Comparison of ENCODE assay signal across 9 cellular contexts in the genomic region with DNA sequence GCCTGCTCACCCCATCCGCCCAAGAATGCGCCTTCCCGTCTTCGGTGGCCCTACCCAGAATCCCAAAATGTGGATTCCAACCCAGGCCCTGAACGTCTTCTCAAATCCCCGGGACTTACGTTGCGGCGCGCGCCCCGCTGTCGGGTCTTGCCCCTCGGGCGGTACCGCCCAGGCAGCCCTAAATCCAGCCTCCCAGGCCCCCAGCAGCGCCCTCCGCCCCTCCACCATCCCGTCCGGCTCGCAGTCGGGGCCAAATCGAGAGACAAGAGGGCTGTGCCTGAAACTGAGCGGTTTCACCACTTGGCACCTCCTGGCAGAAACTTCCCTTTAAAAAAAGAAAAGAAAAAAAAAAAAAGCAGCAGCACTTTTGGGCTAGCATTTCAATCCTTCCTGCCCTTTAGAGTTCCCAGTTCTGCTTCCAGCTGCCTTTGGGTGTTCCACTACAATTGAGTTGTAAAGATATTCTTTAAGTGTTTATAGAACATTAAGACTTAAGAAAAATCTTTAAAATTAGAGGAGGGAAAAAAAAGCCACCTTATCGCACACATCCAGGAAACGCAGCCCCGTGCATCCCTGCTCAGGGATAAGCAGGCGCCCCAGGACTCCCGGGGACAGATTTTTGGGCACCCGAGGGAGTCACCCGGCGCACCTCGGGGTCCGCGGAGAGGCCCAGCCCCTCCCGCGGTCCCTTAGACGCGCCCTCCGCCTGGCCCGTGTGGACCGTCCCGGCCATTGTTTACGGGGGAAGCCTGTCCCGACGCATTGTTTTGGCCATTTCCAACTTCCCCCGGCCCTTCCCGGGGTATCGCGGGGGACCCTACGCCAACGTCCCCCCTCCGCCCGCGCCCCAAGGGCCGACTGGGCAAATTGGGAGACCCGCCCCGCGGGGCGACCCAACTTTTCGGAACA. TPM values are rescaled to one million over a fixed set of nuclear protein-coding genes. Genes with fewer than 3 reads are reported as not detected.
DNase-seq lines count a peak whose midpoint lies in the region; FAIRE-seq and TF ChIP-seq lines count a peak whose summit lies in the region.
"Had no signal": no experiment of that assay in that cellular context is flagged by ENCODE, and none has a peak within 500 bp of the region (broad histone marks: within the 10 kb centered on the region; RNA-seq: fewer than 3 reads in every experiment).

No MANE protein-coding gene starts in this region.

- peaks cover 38% of the 10 kb centered on the region for H3K4me1 Mint-ChIP-seq in activated naive CD4-positive, alpha-beta T cell treated with anti-CD3 and anti-CD28 coated beads for 36 hours (ENCODE audit: low read depth)
- H3K4me1 Mint-ChIP-seq in stimulated activated naive CD8-positive, alpha-beta T cell treated with anti-CD3 and anti-CD28 coated beads, Interleukin-15, Interleukin-2, amounts not matched to agents 100 ng/mL and 50 ng/mL, for 24 hours (ENCODE audit: low read depth): peaks cover 50% of the 10 kb centered on the region

- dilution Hi-C loops in mammary epithelial cell (cut with HindIII; ENCODE audit: low sequenced_read_pairs): no loop called here

- H3K79me2 ChIP-seq in OCI-LY1 (ENCODE audit: insufficient read depth, low read length) (no peaks in the 10 kb centered on the region), mammary epithelial cell (ENCODE audit: insufficient read depth, low read length) (peaks cover 50% of the 10 kb centered on the region)

- H3K9me2 ChIP-seq in OCI-LY1 (ENCODE audit: low read depth, low read length): no peaks in the 10 kb centered on the region

- no peaks in the 10 kb centered on the region; the same call in 1 of the 2 replicates for H3F3A ChIP-seq in OCI-LY1 (ENCODE audit: insufficient read depth, low read length)

- H3K27me3 ChIP-seq in OCI-LY1 (ENCODE audit: insufficient read depth, low read length) (no peaks in the 10 kb centered on the region), mammary epithelial cell (ENCODE audit: insufficient read depth, low read length) (no peaks in the 10 kb centered on the region)

- H3K9ac ChIP-seq in OCI-LY1 (ENCODE audit: low read length) (peak overlapping the region; percentile 73), mammary epithelial cell (ENCODE audit: insufficient read depth, low read length) (peak overlapping the region; percentile 90), kidney (ENCODE audit: low read length in 2 of 2) (peak overlapping the region; percentile 55 to 58)

- BruUV-seq in mammary epithelial cell (replicated peaks; lab: Mats Ljungman, UMichigan): TSS peak; percentile 73

- no peaks in the 10 kb centered on the region for H3K36me3 Mint-ChIP-seq in activated naive CD4-positive, alpha-beta T cell treated with anti-CD3 and anti-CD28 coated beads for 36 hours (ENCODE audit: low read depth)
- H3K36me3 Mint-ChIP-seq in stimulated activated naive CD8-positive, alpha-beta T cell treated with anti-CD3 and anti-CD28 coated beads, Interleukin-15, Interleukin-2, amounts not matched to agents 100 ng/mL and 50 ng/mL, for 24 hours (ENCODE audit: low read depth): no peaks in the 10 kb centered on the region

- no peaks in the 10 kb centered on the region for H3K9me3 Mint-ChIP-seq in activated naive CD4-positive, alpha-beta T cell treated with anti-CD3 and anti-CD28 coated beads for 36 hours
- no peaks in the 10 kb centered on the region for H3K9me3 Mint-ChIP-seq in stimulated activated naive CD8-positive, alpha-beta T cell treated with anti-CD3 and anti-CD28 coated beads, Interleukin-15, Interleukin-2, amounts not matched to agents 100 ng/mL and 50 ng/mL, for 24 hours

- intact Hi-C loops in activated naive CD4-positive, alpha-beta T cell treated with anti-CD3 and anti-CD28 coated beads for 36 hours (cut with micrococcal nuclease): loop anchor here (1.0 to 10.0 kb wide), 6 partner anchors 81 to 307 kb away; a partner anchor contains a TSS
- intact Hi-C loops in mammary epithelial cell (cut with micrococcal nuclease): loop anchor here (5.0 kb wide), 1 partner anchor 100 kb away; no protein-coding TSS in a partner anchor
- intact Hi-C loops in kidney (cut with DNase I): no loop called here

- H3K4me3 Mint-ChIP-seq in activated naive CD4-positive, alpha-beta T cell treated with anti-CD3 and anti-CD28 coated beads for 36 hours: peak overlapping the region; percentile 74
- peak overlapping the region; percentile 66 for H3K4me3 Mint-ChIP-seq in stimulated activated naive CD8-positive, alpha-beta T cell treated with anti-CD3 and anti-CD28 coated beads, Interleukin-15, Interleukin-2, amounts not matched to agents 100 ng/mL and 50 ng/mL, for 24 hours

- H3K27ac ChIP-seq in OCI-LY1 (ENCODE audit: low read depth, low read length, poor library complexity, severe bottlenecking): peak overlapping the region; percentile 88
- H3K27ac ChIP-seq in mammary epithelial cell (ENCODE audit: insufficient read depth, low read depth, low read length): peak overlapping the region; percentile 83
- H3K27ac ChIP-seq in kidney (ENCODE audit: low read depth in 2 of 2, low read length in 2 of 2): peak overlapping the region; percentile 55 to 63

- FAIRE-seq in kidney (lab: Jason Lieb, UNC): no peak
- FAIRE-seq: islet of Langerhans had no signal

- H3K4me1 ChIP-seq in OCI-LY1 (ENCODE audit: insufficient read depth, low read length, severe bottlenecking) (peaks cover 41% of the 10 kb centered on the region), mammary epithelial cell (ENCODE audit: insufficient read depth, low read length) (peaks cover 14% of the 10 kb centered on the region), kidney (ENCODE audit: control insufficient read depth in 1 of 2, insufficient read depth in 1 of 2, low read depth in 1 of 2, low read length in 2 of 2) (no peaks in the 10 kb centered on the region)

- under 1% methylated on average over 28 of the region's 61 CpGs for WGBS in mammary epithelial cell (ENCODE audit: low coverage, missing lambda C conversion rate)

- peak overlapping the region; percentile 78 for H3K4me3 ChIP-seq in OCI-LY1 (ENCODE audit: low read depth, low read length, poor library complexity, severe bottlenecking)
- peak overlapping the region; percentile 64 to 93 (median 78) for H3K4me3 ChIP-seq in mammary epithelial cell (replicated peaks in 1 of 3; ENCODE audit: insufficient read depth in 1 of 3, low read depth in 2 of 3, low read length in 3 of 3)
- H3K4me3 ChIP-seq in kidney (ENCODE audit: low read length in 2 of 2): peak overlapping the region; percentile 13 to 67

- H3K27ac Mint-ChIP-seq in activated naive CD4-positive, alpha-beta T cell treated with anti-CD3 and anti-CD28 coated beads for 36 hours: no peak overlapping the region
- H3K27ac Mint-ChIP-seq in stimulated activated naive CD8-positive, alpha-beta T cell treated with anti-CD3 and anti-CD28 coated beads, Interleukin-15, Interleukin-2, amounts not matched to agents 100 ng/mL and 50 ng/mL, for 24 hours: no peak overlapping the region

- H3K36me3 ChIP-seq in OCI-LY1 (ENCODE audit: insufficient read depth, low read length): no peaks in the 10 kb centered on the region
- no peaks in the 10 kb centered on the region for H3K36me3 ChIP-seq in mammary epithelial cell (ENCODE audit: insufficient read depth, low read length)
- H3K36me3 ChIP-seq in kidney (ENCODE audit: control insufficient read depth in 1 of 2, insufficient read depth in 2 of 2, low read length in 2 of 2): no peaks in the 10 kb centered on the region

- no peaks in the 10 kb centered on the region for H3K27me3 Mint-ChIP-seq in activated naive CD4-positive, alpha-beta T cell treated with anti-CD3 and anti-CD28 coated beads for 36 hours (ENCODE audit: low read depth)
- no peaks in the 10 kb centered on the region for H3K27me3 Mint-ChIP-seq in stimulated activated naive CD8-positive, alpha-beta T cell treated with anti-CD3 and anti-CD28 coated beads, Interleukin-15, Interleukin-2, amounts not matched to agents 100 ng/mL and 50 ng/mL, for 24 hours

- TF ChIP-seq CTCF in OCI-LY1 (IDR thresholded peaks at IDR 0.05; ENCODE audit: low read length) (no peak), mammary epithelial cell (conservative IDR thresholded peaks at IDR 0.05 in 1 of 2, IDR thresholded peaks at IDR 0.05 in 1 of 2; ENCODE audit: extremely low read depth in 1 of 2, insufficient read depth in 1 of 2, low read depth in 1 of 2, low read length in 2 of 2) (no peak), kidney (IDR thresholded peaks at IDR 0.05; ENCODE audit: borderline replicate concordance, extremely low read depth, insufficient read depth) (no peak)

- H3K4me2 ChIP-seq in OCI-LY1 (ENCODE audit: low read length) (peak overlapping the region; percentile 61), mammary epithelial cell (ENCODE audit: insufficient read depth, low read depth, low read length) (peak overlapping the region; percentile 81)

- in situ Hi-C loops in mammary epithelial cell (cut with MboI; ENCODE audit: low sequenced_read_pairs in 2 of 2): no loop called here

- CTCF ChIA-PET in activated naive CD4-positive, alpha-beta T cell treated with anti-CD3 and anti-CD28 coated beads for 36 hours (lab: Charles Lee): no interaction called here
- CTCF ChIA-PET in mammary epithelial cell (lab: Charles Lee; ENCODE audit: low non-redundant PET): no interaction called here

- peak; percentile 22 for DNase-seq in activated naive CD4-positive, alpha-beta T cell treated with anti-CD3 and anti-CD28 coated beads for 36 hours
- no peak for DNase-seq in activated naive CD4-positive, alpha-beta T cell (lab: John Stamatoyannopoulos, UW)
- DNase-seq in mammary epithelial cell (peak; percentile 73), kidney (peak; percentile 89), AG08395 (ENCODE audit: low spot score) (no peak), globus pallidus (ENCODE audit: low spot score) (no peak)

- H4K20me1 ChIP-seq in OCI-LY1 (ENCODE audit: insufficient read depth, low read length): no peaks in the 10 kb centered on the region
- no peaks in the 10 kb centered on the region for H4K20me1 ChIP-seq in mammary epithelial cell (ENCODE audit: insufficient read depth, low read length)

- H2AFZ ChIP-seq in OCI-LY1 (ENCODE audit: low read length) (no peak overlapping the region), mammary epithelial cell (ENCODE audit: low read depth, low read length) (peak overlapping the region; percentile 68)

- H3K9me3 ChIP-seq in OCI-LY1 (ENCODE audit: low read length) (no peaks in the 10 kb centered on the region), mammary epithelial cell (replicated peaks; ENCODE audit: insufficient read depth, low read length) (no peaks in the 10 kb centered on the region), kidney (ENCODE audit: control insufficient read depth in 1 of 2, low read length in 2 of 2) (no peaks in the 10 kb centered on the region)

RNA-seq across cellular contexts. Expression of a gene that starts 57.6 kb away (rescaled TPM):
- total RNA-seq in activated naive CD4-positive, alpha-beta T cell treated with anti-CD3 and anti-CD28 coated beads for 36 hours: not detected
- total RNA-seq in mammary epithelial cell (not detected), kidney (0.13 TPM)
- polyA plus RNA-seq in mammary epithelial cell (0.03 TPM), kidney (ENCODE audit: insufficient read depth, low read depth, low replicate concordance) (not detected)
- not detected for polyA minus RNA-seq in mammary epithelial cell

Comparison
In these comparisons a context has a peak if more than half of its experiments do, and no peak if none do; other contexts are left out.
1. DNase-seq: peak in activated naive CD4-positive, alpha-beta T cell treated with anti-CD3 and anti-CD28 coated beads for 36 hours (single experiment), mammary epithelial cell (single experiment) and kidney (single experiment); none in activated naive CD4-positive, alpha-beta T cell (0 of 4), AG08395 (single experiment) and globus pallidus (single experiment).
2. Peak in every context shown above with its lines, with median percentiles within 50 percentile points of each other: H3K27ac ChIP-seq, H3K4me3 ChIP-seq and H3K9ac ChIP-seq.